In genomic region chr7:125032943-125033342, GRCh38 we compare ENCODE assay signal across 22 cellular contexts.
"Had no signal": no experiment of that assay in that cellular context is flagged by ENCODE, and none has a peak within 500 bp of the region (broad histone marks: within the 10 kb centered on the region; RNA-seq: fewer than 3 reads in every experiment).

No MANE protein-coding gene starts in this region.

- DNase-seq: activated CD4-positive, alpha-beta T cell treated with anti-CD3 and anti-CD28 coated beads for 4 hours; activated CD8-positive, alpha-beta memory T cell treated with anti-CD3 and anti-CD28 coated beads, Interleukin-2, amount 50 U/mL, for 4 hours; activated CD8-positive, alpha-beta T cell treated with anti-CD3 and anti-CD28 coated beads for 36 hours; activated naive CD4-positive, alpha-beta T cell treated with anti-CD3 and anti-CD28 coated beads, Interleukin-2, amount 50 U/mL, for 16 hours; activated naive CD8-positive, alpha-beta T cell treated with anti-CD3 and anti-CD28 coated beads, Interleukin-2, amount 10 ng/mL, durations not matched to agents 7 days and 5 days; adrenal gland; anterior cingulate cortex; cerebellar nuclear complex; MG63; MV-4-11; NCI-H1105 treated with DMSO at 0.1 percent for 48 hours; NCI-H1436 treated with DMSO at 0.1 percent for 48 hours; NCI-H187; NCI-H446; NCI-H524 treated with DMSO at 0.1 percent for 48 hours; NCI-H774; NK-92 treated with Interleukin-12 subunit alpha and Interleukin-12 subunit beta, amount 100 ng/mL, for 24 hours; OCI-M1; T-helper 1 cell had no signal

- H3K9me3 Mint-ChIP-seq: activated CD8-positive, alpha-beta T cell treated with anti-CD3 and anti-CD28 coated beads for 36 hours; activated naive CD8-positive, alpha-beta T cell treated with anti-CD3 and anti-CD28 coated beads, Interleukin-2, amount 10 ng/mL, durations not matched to agents 7 days and 5 days had no signal

- ATAC-seq: activated CD4-positive, CD25-positive, alpha-beta regulatory T cell treated with anti-CD3 and anti-CD28 coated beads, Interleukin-2, amount 50 U/mL, for 24 hours; activated CD8-positive, alpha-beta T cell treated with anti-CD3 and anti-CD28 coated beads for 36 hours; Panc1; Right ventricle myocardium inferior had no signal

- H3K4me3 Mint-ChIP-seq: activated CD8-positive, alpha-beta T cell treated with anti-CD3 and anti-CD28 coated beads for 36 hours; activated naive CD8-positive, alpha-beta T cell treated with anti-CD3 and anti-CD28 coated beads, Interleukin-2, amount 10 ng/mL, durations not matched to agents 7 days and 5 days had no signal

- H3K4me1 Mint-ChIP-seq: activated naive CD8-positive, alpha-beta T cell treated with anti-CD3 and anti-CD28 coated beads, Interleukin-2, amount 10 ng/mL, durations not matched to agents 7 days and 5 days had no signal

- H3K36me3 Mint-ChIP-seq: activated naive CD8-positive, alpha-beta T cell treated with anti-CD3 and anti-CD28 coated beads, Interleukin-2, amount 10 ng/mL, durations not matched to agents 7 days and 5 days had no signal

- H3K27me3 Mint-ChIP-seq: activated CD8-positive, alpha-beta T cell treated with anti-CD3 and anti-CD28 coated beads for 36 hours; activated naive CD8-positive, alpha-beta T cell treated with anti-CD3 and anti-CD28 coated beads, Interleukin-2, amount 10 ng/mL, durations not matched to agents 7 days and 5 days had no signal
